In genomic region chr2:107137711-107138110, GRCh38 we compare ENCODE assay signal across 1 cellular context.
TF ChIP-seq lines count a peak whose summit lies in the region.

No MANE protein-coding gene starts in this region.

TF ChIP-seq in GM23338, 12 proteins besides CTCF, POLR2A, EP300 and RAD21 (continued from another document):
- TF ChIP-seq REST (IDR thresholded peaks at IDR 0.05; ENCODE audit: unreplicated experiment): no peak
